1 cellular context compared by ENCODE assay signal in genomic region chr19:3105641-3106508, GRCh38.
TF ChIP-seq lines count a peak whose summit lies in the region.

No MANE protein-coding gene starts in this region.

TF ChIP-seq in H1, 55 proteins besides CTCF, POLR2A, EP300 and RAD21:
- TF ChIP-seq POU5F1 (IDR thresholded peaks at IDR 0.05; ENCODE audit: low read depth, low read length) = no peak
TF ChIP-seq in H1: peak in this region for 0.
